In genomic region chr4:157244348-157244747, GRCh38 we compare ENCODE assay signal across 17 cellular contexts. TPM values are rescaled to one million over a fixed set of nuclear protein-coding genes. Genes with fewer than 3 reads are reported as not detected.
A peak's percentile ranks its signal among the peaks of the same experiment; 100 is the strongest.
DNase-seq lines count a peak whose midpoint lies in the region; ATAC-seq and TF ChIP-seq lines count a peak whose summit lies in the region.
"Had no signal": no experiment of that assay in that cellular context is flagged by ENCODE, and none has a peak within 500 bp of the region (broad histone marks: within the 10 kb centered on the region; RNA-seq: fewer than 3 reads in every experiment).

No MANE protein-coding gene starts in this region.

- DNase-seq in NCI-H2227 treated with DMSO at 0.1 percent for 48 hours (lab: John Stamatoyannopoulos, UW), result peak; percentile 48
- no peak for DNase-seq in NCI-H2227 (lab: John Stamatoyannopoulos, UW; ENCODE audit: unreplicated experiment)
- peak; percentile 55 for DNase-seq in inferior parietal cortex (ENCODE audit: extremely low spot score)
- DNase-seq in pons (ENCODE audit: low spot score), result peak; percentile 66
- DNase-seq in heart right ventricle, result no peak
- DNase-seq in DMS153 (lab: John Stamatoyannopoulos, UW), result no peak
- no peak for DNase-seq in activated naive CD8-positive, alpha-beta T cell treated with anti-CD3 and anti-CD28 coated beads, Interleukin-2, amount 50 U/mL, for 24 hours
- DNase-seq: CD8-positive, alpha-beta T cell; DMS53; GF-D8; HCEC 1CT had no signal

- 66 to 73% methylated on average over 2 of the region's 2 CpGs for WGBS in heart right ventricle, 2 donors

- TF ChIP-seq CTCF in heart right ventricle (IDR thresholded peaks at IDR 0.05), result no peak

- H3K36me3 Mint-ChIP-seq in activated naive CD8-positive, alpha-beta T cell treated with anti-CD3 and anti-CD28 coated beads, Interleukin-2, amount 50 U/mL, for 24 hours (ENCODE audit: low read depth), result no peaks in the 10 kb centered on the region
- H3K36me3 Mint-ChIP-seq: CD14-positive monocyte; CD8-positive, alpha-beta T cell had no signal

- intact Hi-C loops in heart right ventricle (cut with DNase I), result no loop called here

- no peak overlapping the region for H3K4me3 ChIP-seq in heart right ventricle

- no peaks in the 10 kb centered on the region for H3K36me3 ChIP-seq in heart right ventricle

- H3K27ac ChIP-seq in heart right ventricle, result no peak overlapping the region
- H3K27ac ChIP-seq: 22Rv1, HL-60 had no signal

- no peaks in the 10 kb centered on the region for H3K27me3 ChIP-seq in heart right ventricle

- no peaks in the 10 kb centered on the region for H3K9me3 ChIP-seq in heart right ventricle

- H3K4me3 Mint-ChIP-seq in activated naive CD8-positive, alpha-beta T cell treated with anti-CD3 and anti-CD28 coated beads, Interleukin-2, amount 50 U/mL, for 24 hours, result no peak overlapping the region
- H3K4me3 Mint-ChIP-seq: CD14-positive monocyte; CD8-positive, alpha-beta T cell had no signal

- no peaks in the 10 kb centered on the region for H3K27me3 Mint-ChIP-seq in activated naive CD8-positive, alpha-beta T cell treated with anti-CD3 and anti-CD28 coated beads, Interleukin-2, amount 50 U/mL, for 24 hours

- H3K4me1 Mint-ChIP-seq in activated naive CD8-positive, alpha-beta T cell treated with anti-CD3 and anti-CD28 coated beads, Interleukin-2, amount 50 U/mL, for 24 hours, result no peaks in the 10 kb centered on the region
- H3K4me1 Mint-ChIP-seq: CD14-positive monocyte had no signal

- H3K27ac Mint-ChIP-seq in activated naive CD8-positive, alpha-beta T cell treated with anti-CD3 and anti-CD28 coated beads, Interleukin-2, amount 50 U/mL, for 24 hours, result no peak overlapping the region
- H3K27ac Mint-ChIP-seq: CD14-positive monocyte; CD8-positive, alpha-beta T cell had no signal

- no peak for ATAC-seq in GM21619 (IDR thresholded peaks at IDR 0.05; ENCODE audit: unreplicated experiment)
- ATAC-seq in heart right ventricle, result no peak
- no peak for ATAC-seq in activated naive CD8-positive, alpha-beta T cell treated with anti-CD3 and anti-CD28 coated beads, Interleukin-2, amount 50 U/mL, for 24 hours
- ATAC-seq: CD8-positive, alpha-beta T cell had no signal

- no peaks in the 10 kb centered on the region for H3K4me1 ChIP-seq in heart right ventricle

- H3K9me3 Mint-ChIP-seq in activated naive CD8-positive, alpha-beta T cell treated with anti-CD3 and anti-CD28 coated beads, Interleukin-2, amount 50 U/mL, for 24 hours, result peaks cover 4% of the 10 kb centered on the region

RNA-seq across cellular contexts. Expression of gene GRIA2, which starts 23.8 kb away (rescaled TPM):
- under 1 TPM in 2 of 10 donors, not detected in 8; 0.20 to 0.51 TPM for total RNA-seq in heart right ventricle
- not detected for polyA plus RNA-seq in heart right ventricle
- total RNA-seq: CD8-positive, alpha-beta T cell; H4 had no signal
- polyA plus RNA-seq: BJ, CD14-positive monocyte had no signal

Comparison
In these comparisons a context has a peak if more than half of its experiments do, and no peak if none do; other contexts are left out.
1. DNase-seq: peak in NCI-H2227 treated with DMSO at 0.1 percent for 48 hours (single experiment), inferior parietal cortex (single experiment) and pons (single experiment); none in NCI-H2227 (single experiment), heart right ventricle (0 of 2), DMS153 (single experiment) and activated naive CD8-positive, alpha-beta T cell treated with anti-CD3 and anti-CD28 coated beads, Interleukin-2, amount 50 U/mL, for 24 hours (single experiment).